Comparison of ENCODE assay signal across 15 cellular contexts in the genomic region with DNA sequence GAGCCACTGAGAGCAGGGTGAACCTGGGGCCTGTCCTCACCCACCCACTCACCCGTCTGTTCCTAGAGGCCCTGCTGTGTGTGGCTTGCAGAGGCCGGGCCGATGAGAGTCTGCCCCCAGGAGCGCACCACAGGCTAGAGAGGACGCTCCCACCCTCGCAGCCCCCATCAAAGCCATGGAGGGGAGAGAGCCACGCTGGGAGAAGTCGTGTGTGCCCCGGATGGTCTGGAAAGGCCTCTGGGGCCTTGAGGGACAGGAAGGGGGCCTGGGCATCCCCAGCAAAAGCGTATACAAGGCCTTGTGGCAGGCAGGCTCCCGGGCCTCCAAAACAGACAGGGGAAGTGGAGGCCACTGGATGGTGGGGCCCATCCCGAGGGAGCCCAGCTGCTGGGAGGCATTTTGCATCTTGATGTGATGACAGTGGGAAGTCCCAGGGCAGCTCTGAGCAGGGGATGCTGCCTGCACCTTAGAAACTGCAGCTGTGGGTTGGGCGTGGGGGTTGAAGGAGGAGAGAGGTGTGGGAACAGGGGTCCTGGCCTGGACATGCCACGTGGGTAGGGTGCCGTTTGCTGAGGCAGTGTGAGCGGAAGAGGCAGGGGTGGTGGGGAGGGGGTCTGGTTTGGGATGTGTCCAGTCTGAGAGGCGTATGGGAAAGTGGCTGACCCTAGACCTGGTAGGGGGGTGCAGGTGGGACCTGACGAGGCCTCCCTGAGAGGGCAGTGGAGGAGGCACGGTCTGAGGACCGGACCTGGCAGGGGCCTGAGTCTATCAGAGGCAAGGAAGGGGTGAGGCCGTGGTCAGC. TPM values are rescaled to one million over a fixed set of nuclear protein-coding genes. Genes with fewer than 3 reads are reported as not detected.
A peak's percentile ranks its signal among the peaks of the same experiment; 100 is the strongest.
DNase-seq lines count a peak whose midpoint lies in the region; ATAC-seq, FAIRE-seq and TF ChIP-seq lines count a peak whose summit lies in the region.
"Had no signal": no experiment of that assay in that cellular context is flagged by ENCODE, and none has a peak within 500 bp of the region (broad histone marks: within the 10 kb centered on the region; RNA-seq: fewer than 3 reads in every experiment).

No MANE protein-coding gene starts in this region.

- DNase-seq in heart left ventricle: peak in 2 of 5 donors; percentile 28 to 55
- DNase-seq in right atrium auricular region (ENCODE audit: low spot score): no peak
- no peak for DNase-seq in WTC11 (ENCODE audit: low spot score)
- DNase-seq in kidney: peak; percentile 73
- no peak for DNase-seq in COLO668 (lab: John Stamatoyannopoulos, UW; ENCODE audit: unreplicated experiment)
- DNase-seq: activated B cell treated with CpG ODN at 0.5 μM for 24 hours, AML-193, amygdala, NCI-H2081 treated with DMSO at 0.1 percent for 48 hours had no signal

- H3K4me3 ChIP-seq in heart left ventricle (peak overlapping the region in 3 of 12 donors; percentile 1 to 23 (median 9)), right atrium auricular region (no peak overlapping the region), kidney (ENCODE audit: low read length in 2 of 2) (no peak overlapping the region), thymus (ENCODE audit: low read length) (peak overlapping the region; percentile 26)
- H3K4me3 ChIP-seq: prostate gland had no signal

- POLR2A ChIA-PET in WTC11 (lab: Charles Lee): interaction anchor here (0.5 to 2.5 kb wide), 7 partner anchors 17 to 690 kb away, joined by 3 to 28 read pairs (median 5); no protein-coding TSS in a partner anchor

- no peak for TF ChIP-seq POLR2A in heart left ventricle (IDR thresholded peaks at IDR 0.05)

- TF ChIP-seq CTCF in heart left ventricle (IDR thresholded peaks at IDR 0.05): no peak
- TF ChIP-seq CTCF in right atrium auricular region (IDR thresholded peaks at IDR 0.05): no peak
- no peak for TF ChIP-seq CTCF in WTC11 (IDR thresholded peaks at IDR 0.05)
- TF ChIP-seq CTCF in kidney (IDR thresholded peaks at IDR 0.05; ENCODE audit: borderline replicate concordance, extremely low read depth, insufficient read depth): no peak

- H3K4me1 ChIP-seq in heart left ventricle (peaks cover 5 to 75% (median 60%) of the 10 kb centered on the region in 12 donors), right atrium auricular region (peaks cover 0 to 69% of the 10 kb centered on the region in 2 donors), kidney (ENCODE audit: control insufficient read depth in 1 of 2, insufficient read depth in 1 of 2, low read depth in 1 of 2, low read length in 2 of 2) (peaks cover 0 to 39% of the 10 kb centered on the region in 2 donors), thymus (ENCODE audit: control insufficient read depth, insufficient read depth, low read length) (peaks cover 38% of the 10 kb centered on the region)
- H3K4me1 ChIP-seq: prostate gland had no signal

- H3K27ac ChIP-seq in heart left ventricle (peak overlapping the region in 10 of 12 donors; percentile 24 to 85 (median 74)), right atrium auricular region (peak overlapping the region in 1 of 2 donors; percentile 26), kidney (ENCODE audit: low read depth in 2 of 2, low read length in 2 of 2) (no peak overlapping the region), thymus (ENCODE audit: low read depth) (peak overlapping the region; percentile 81)
- H3K27ac ChIP-seq: prostate gland had no signal

- CTCF ChIA-PET in WTC11 (lab: Charles Lee): interaction anchor here (0.6 to 2.9 kb wide), 22 partner anchors 9 to 225 kb away, joined by 3 to 17 read pairs (median 4); a partner anchor contains a TSS

- no peak overlapping the region for H3K9ac ChIP-seq in kidney (ENCODE audit: low read length in 2 of 2)

- H3K36me3 ChIP-seq in heart left ventricle (no peaks in the 10 kb centered on the region), right atrium auricular region (no peaks in the 10 kb centered on the region), kidney (ENCODE audit: control insufficient read depth in 1 of 2, insufficient read depth in 2 of 2, low read length in 2 of 2) (no peaks in the 10 kb centered on the region), thymus (ENCODE audit: control insufficient read depth, insufficient read depth) (no peaks in the 10 kb centered on the region)
- H3K36me3 ChIP-seq: prostate gland had no signal

- no peaks in the 10 kb centered on the region; the same call in 1 of the 2 replicates for H3K27me3 Mint-ChIP-seq in WTC11 (ENCODE audit: low read depth)

- peak in 1 of 4 donors; percentile 1 for ATAC-seq in heart left ventricle
- ATAC-seq in WTC11: no peak
- ATAC-seq in GM21717 (IDR thresholded peaks at IDR 0.05; ENCODE audit: unreplicated experiment): no peak
- ATAC-seq in GM18861 (IDR thresholded peaks at IDR 0.05; ENCODE audit: unreplicated experiment): no peak

- FAIRE-seq in kidney (lab: Jason Lieb, UNC): no peak
- FAIRE-seq: islet of Langerhans, urothelium cell line had no signal

- H3K9me3 Mint-ChIP-seq in WTC11: no peaks in the 10 kb centered on the region
- H3K9me3 Mint-ChIP-seq: activated B cell treated with CpG ODN at 0.5 μM for 24 hours had no signal

- H3K4me1 Mint-ChIP-seq in WTC11: peaks cover 39% of the 10 kb centered on the region

- intact Hi-C loops in heart left ventricle (cut with DNase I): loop anchor here in 1 of 10 donors (5.0 kb wide), 1 partner anchor 47 kb away; no protein-coding TSS in a partner anchor
- intact Hi-C loops in kidney (cut with DNase I): no loop called here

- H3K4me3 Mint-ChIP-seq in WTC11: peak overlapping the region; percentile 46; the same call in 1 of the 2 replicates

- no peaks in the 10 kb centered on the region for H3K36me3 Mint-ChIP-seq in WTC11

- H3K27me3 ChIP-seq in heart left ventricle (no peaks in the 10 kb centered on the region), right atrium auricular region (no peaks in the 10 kb centered on the region), thymus (ENCODE audit: control insufficient read depth, insufficient read depth) (no peaks in the 10 kb centered on the region)

- 63 to 66% (median 64%) methylated on average over 18 to 21 of the region's 21 CpGs for WGBS in heart left ventricle, 4 donors
- WGBS in thymus: 26% methylated on average over 21 of the region's 21 CpGs

- H3K9me3 ChIP-seq in heart left ventricle (no peaks in the 10 kb centered on the region), right atrium auricular region (no peaks in the 10 kb centered on the region), kidney (ENCODE audit: control insufficient read depth in 1 of 2, low read length in 2 of 2) (no peaks in the 10 kb centered on the region), thymus (ENCODE audit: control insufficient read depth) (no peaks in the 10 kb centered on the region)
- H3K9me3 ChIP-seq: prostate gland had no signal

- H3K27ac Mint-ChIP-seq in WTC11: peak overlapping the region; percentile 98
- H3K27ac Mint-ChIP-seq: activated B cell treated with CpG ODN at 0.5 μM for 24 hours had no signal

TF ChIP-seq in WTC11, 78 proteins besides CTCF, POLR2A, EP300 and RAD21:
- TF ChIP-seq FOXP1 (CRISPR knock-in tag; IDR thresholded peaks at IDR 0.05; ENCODE audit: borderline replicate concordance) (no peak), ZNF423 (CRISPR knock-in tag; IDR thresholded peaks at IDR 0.05) (peak; percentile 57), ETV6 (CRISPR knock-in tag; IDR thresholded peaks at IDR 0.05) (0 out of 2 replicates have a peak, but pooled peaks have one; percentile 1), ZNF138 (CRISPR knock-in tag; conservative IDR thresholded peaks at IDR 0.05) (no peak)
TF ChIP-seq in WTC11: peak in this region for 2.

RNA-seq across cellular contexts. Expression of a gene that starts 43.0 kb away (rescaled TPM):
- 10 to 100 TPM; 12.1 to 47.3 (median 22.1) TPM for total RNA-seq in heart left ventricle
- 10 to 100 TPM in 1 of 2 donors, 1 to 10 TPM in 1; 8.0 to 12.1 TPM for polyA plus RNA-seq in heart left ventricle
- total RNA-seq in right atrium auricular region: 10 to 100 TPM; 14.2 to 39.7 TPM
- total RNA-seq in WTC11 (2021): 76.7 to 95.6 TPM (median 79.2 TPM) in 3 replicates
- 77.2 TPM for total RNA-seq in kidney
- polyA plus RNA-seq in kidney (ENCODE audit: insufficient read depth, low read depth, low replicate concordance): 6.5 TPM
- polyA plus RNA-seq in thymus: 15.9 TPM

Comparison
In these comparisons a context has a peak if more than half of its experiments do, and no peak if none do; other contexts are left out.
1. H3K27ac ChIP-seq: peak in heart left ventricle (10 of 12) and thymus (single experiment); none in kidney (0 of 2).